In genomic region chr1:84170171-84170570, GRCh38 we compare ENCODE assay signal across 24 cellular contexts.
"Had no signal": no experiment of that assay in that cellular context is flagged by ENCODE, and none has a peak within 500 bp of the region (broad histone marks: within the 10 kb centered on the region; RNA-seq: fewer than 3 reads in every experiment).

No MANE protein-coding gene starts in this region.

- H3K4me3 ChIP-seq: adrenal gland, breast epithelium, Peyer's patch, SJCRH30 had no signal

- ATAC-seq: activated T-cell treated with anti-CD3 and anti-CD28 coated beads, Interleukin-2, amount 50 U/mL, for 72 hours had no signal

- DNase-seq: activated CD4-positive, alpha-beta memory T cell treated with anti-CD3 and anti-CD28 coated beads for 36 hours; activated CD4-positive, alpha-beta T cell treated with anti-CD3 and anti-CD28 coated beads, Interleukin-2, amount 10 ng/mL, durations not matched to agents 7 days and 5 days; activated CD4-positive, CD25-positive, alpha-beta regulatory T cell; activated CD8-positive, alpha-beta memory T cell treated with anti-CD3 and anti-CD28 coated beads for 24 hours; activated naive CD4-positive, alpha-beta T cell; activated naive CD8-positive, alpha-beta T cell treated with anti-CD3 and anti-CD28 coated beads, Interleukin-2, amount 10 ng/mL, durations not matched to agents 7 days and 5 days; activated T-cell treated with anti-CD3 and anti-CD28 coated beads, Interleukin-2, amount 50 U/mL, for 72 hours; adrenal gland; anterior cingulate cortex; KG1; NCI-H1048; NCI-H1417; NCI-H1930; NCI-H2107; NCI-H510A treated with DMSO at 0.1 percent for 48 hours; NCI-H69; Peyer's patch; Right ventricle myocardium superior; SJCRH30; SK-N-SH; T-helper 1 cell had no signal

- H3K4me3 Mint-ChIP-seq: activated CD4-positive, alpha-beta memory T cell treated with anti-CD3 and anti-CD28 coated beads for 36 hours; activated CD4-positive, alpha-beta T cell treated with anti-CD3 and anti-CD28 coated beads, Interleukin-2, amount 10 ng/mL, durations not matched to agents 7 days and 5 days; activated naive CD8-positive, alpha-beta T cell treated with anti-CD3 and anti-CD28 coated beads, Interleukin-2, amount 10 ng/mL, durations not matched to agents 7 days and 5 days had no signal

- H3K27me3 Mint-ChIP-seq: activated CD4-positive, alpha-beta memory T cell treated with anti-CD3 and anti-CD28 coated beads for 36 hours; activated CD4-positive, alpha-beta T cell treated with anti-CD3 and anti-CD28 coated beads, Interleukin-2, amount 10 ng/mL, durations not matched to agents 7 days and 5 days; activated naive CD8-positive, alpha-beta T cell treated with anti-CD3 and anti-CD28 coated beads, Interleukin-2, amount 10 ng/mL, durations not matched to agents 7 days and 5 days had no signal

- H3K9me3 Mint-ChIP-seq: activated CD4-positive, alpha-beta memory T cell treated with anti-CD3 and anti-CD28 coated beads for 36 hours; activated naive CD8-positive, alpha-beta T cell treated with anti-CD3 and anti-CD28 coated beads, Interleukin-2, amount 10 ng/mL, durations not matched to agents 7 days and 5 days; activated T-cell treated with anti-CD3 and anti-CD28 coated beads, Interleukin-2, amount 50 U/mL, for 72 hours had no signal

- H3K27ac ChIP-seq: adrenal gland, breast epithelium, Peyer's patch, RWPE1, SJCRH30, VCaP had no signal

- H3K27ac Mint-ChIP-seq: activated CD4-positive, alpha-beta memory T cell treated with anti-CD3 and anti-CD28 coated beads for 36 hours; activated CD4-positive, alpha-beta T cell treated with anti-CD3 and anti-CD28 coated beads, Interleukin-2, amount 10 ng/mL, durations not matched to agents 7 days and 5 days; activated naive CD8-positive, alpha-beta T cell treated with anti-CD3 and anti-CD28 coated beads, Interleukin-2, amount 10 ng/mL, durations not matched to agents 7 days and 5 days had no signal

- H3K9me2 ChIP-seq: SK-N-SH had no signal

- H3K9me3 ChIP-seq: breast epithelium, Peyer's patch, SJCRH30, SK-N-SH had no signal

- H3K4me1 ChIP-seq: breast epithelium had no signal

- H3K4me2 ChIP-seq: SK-N-SH had no signal

- H3K9ac ChIP-seq: SK-N-SH had no signal

- H3K36me3 ChIP-seq: adrenal gland, breast epithelium, Peyer's patch, SJCRH30 had no signal

- H3K27me3 ChIP-seq: adrenal gland, breast epithelium, Peyer's patch, SJCRH30 had no signal
